17 cellular contexts compared by ENCODE assay signal in genomic region chr4:8598391-8599090, GRCh38. TPM values are rescaled to one million over a fixed set of nuclear protein-coding genes. Genes with fewer than 3 reads are reported as not detected.
DNase-seq lines count a peak whose midpoint lies in the region; ATAC-seq, FAIRE-seq and TF ChIP-seq lines count a peak whose summit lies in the region.
"Had no signal": no experiment of that assay in that cellular context is flagged by ENCODE, and none has a peak within 500 bp of the region (broad histone marks: within the 10 kb centered on the region; RNA-seq: fewer than 3 reads in every experiment).

No MANE protein-coding gene starts in this region.

- intact Hi-C loops in activated CD4-positive, alpha-beta memory T cell treated with anti-CD3 and anti-CD28 coated beads for 36 hours (cut with micrococcal nuclease) = no loop called here
- intact Hi-C loops in vagina (cut with DNase I) (no loop called here), lower lobe of right lung (cut with DNase I) (no loop called here)

- TF ChIP-seq POLR2A in H1 (IDR thresholded peaks at IDR 0.05; ENCODE audit: control extremely low read depth in 1 of 2, low read depth in 2 of 2, low read length in 2 of 2) (no peak), vagina (IDR thresholded peaks at IDR 0.05) (no peak)

- H3K18ac ChIP-seq in H9 (ENCODE audit: insufficient read length, low read depth, low read length) (no peak overlapping the region), H1 (ENCODE audit: extremely low read depth, low read length) (no peak overlapping the region)

- no peaks in the 10 kb centered on the region for H3K79me1 ChIP-seq in H9 (ENCODE audit: insufficient read depth, low read depth, low read length, poor library complexity, severe bottlenecking)
- H3K79me1 ChIP-seq in H1 (ENCODE audit: low read depth, low read length) = peaks cover 11% of the 10 kb centered on the region; the same call in 1 of the 2 replicates

- H2BK120ac ChIP-seq in H9 (ENCODE audit: low read depth, low read length, poor library complexity, severe bottlenecking) (no peak overlapping the region), H1 (replicated peaks; ENCODE audit: low read depth, low read length) (no peak overlapping the region)

- H3K14ac ChIP-seq in H9 (ENCODE audit: insufficient read depth, low read length) = no peak overlapping the region
- H3K14ac ChIP-seq in H1 (ENCODE audit: insufficient read length) = no peak overlapping the region

- H3K4me3 ChIP-seq in H1 (ENCODE audit: extremely low read depth in 1 of 4, insufficient read depth in 2 of 4, low read depth in 3 of 4, low read length in 4 of 4) (no peak overlapping the region), vagina (no peak overlapping the region), lower lobe of right lung (no peak overlapping the region)
- H3K4me3 ChIP-seq: A549, GM12878 had no signal

- FAIRE-seq in H1 (lab: Jason Lieb, UNC) = no peak
- FAIRE-seq: A549, GM12878 had no signal

- H3K27ac ChIP-seq in H9 (ENCODE audit: insufficient read length, low read depth, low read length) (no peak overlapping the region), H1 (ENCODE audit: low read depth, low read length) (0 out of 2 replicates have a peak overlapping the region, but pooled peaks have one; percentile 45), vagina (peak overlapping the region; percentile 56), lower lobe of right lung (no peak overlapping the region)
- H3K27ac ChIP-seq: 22Rv1, A549, HL-60 had no signal

- H2BK15ac ChIP-seq in H9 (ENCODE audit: low read depth, low read length) = no peak overlapping the region
- H2BK15ac ChIP-seq in H1 (ENCODE audit: low read length) = no peak overlapping the region

- H2AK5ac ChIP-seq in H9 (ENCODE audit: insufficient read length, low read length) (no peak overlapping the region), H1 (ENCODE audit: low read depth, low read length) (0 out of 2 replicates have a peak overlapping the region, but pooled peaks have one; percentile 39)

- no peak overlapping the region for H3K4me3 Mint-ChIP-seq in activated CD4-positive, alpha-beta memory T cell treated with anti-CD3 and anti-CD28 coated beads, Interleukin-2, amount 10 ng/mL, durations not matched to agents 7 days and 5 days
- H3K4me3 Mint-ChIP-seq in activated CD4-positive, alpha-beta memory T cell treated with anti-CD3 and anti-CD28 coated beads for 36 hours = no peak overlapping the region
- no peak overlapping the region for H3K4me3 Mint-ChIP-seq in H9
- H3K4me3 Mint-ChIP-seq: CD8-positive, alpha-beta T cell had no signal

- no peaks in the 10 kb centered on the region; the same call in 1 of the 2 replicates for H3K4me1 ChIP-seq in H9 (ENCODE audit: insufficient read depth, low read length)
- peaks cover 0 to 8% (median 7%) of the 10 kb centered on the region in 4 experiments; a peak in 6 of 7 replicates for H3K4me1 ChIP-seq in H1 (replicated peaks in 1 of 4; ENCODE audit: control insufficient read depth in 3 of 4, insufficient read depth in 4 of 4, low read length in 3 of 4)
- peaks cover 29% of the 10 kb centered on the region for H3K4me1 ChIP-seq in vagina
- no peaks in the 10 kb centered on the region for H3K4me1 ChIP-seq in lower lobe of right lung
- H3K4me1 ChIP-seq: A549 had no signal

- no peak overlapping the region for H3K4ac ChIP-seq in H9 (ENCODE audit: low read depth, low read length)
- no peak overlapping the region for H3K4ac ChIP-seq in H1 (replicated peaks; ENCODE audit: insufficient read length, low read depth, low read length)

- no peak for DNase-seq in activated CD4-positive, alpha-beta memory T cell treated with anti-CD3 and anti-CD28 coated beads, Interleukin-2, amount 10 ng/mL, durations not matched to agents 7 days and 5 days
- DNase-seq in activated CD4-positive, alpha-beta memory T cell treated with anti-CD3 and anti-CD28 coated beads for 36 hours = no peak
- DNase-seq in H9 (no peak), H1 (ENCODE audit: low read depth in 1 of 2, low spot score in 2 of 2) (no peak), vagina (ENCODE audit: extremely low spot score in 2 of 2) (no peak), NCI-H2171 treated with DMSO at 0.1 percent for 48 hours (lab: John Stamatoyannopoulos, UW) (no peak), lower lobe of right lung (no peak)
- DNase-seq: AML-193; Calu3; CD8-positive, alpha-beta T cell; HCEC 1CT had no signal

- H3K4me1 Mint-ChIP-seq in activated CD4-positive, alpha-beta memory T cell treated with anti-CD3 and anti-CD28 coated beads, Interleukin-2, amount 10 ng/mL, durations not matched to agents 7 days and 5 days = peaks cover 14% of the 10 kb centered on the region
- no peaks in the 10 kb centered on the region for H3K4me1 Mint-ChIP-seq in activated CD4-positive, alpha-beta memory T cell treated with anti-CD3 and anti-CD28 coated beads for 36 hours (ENCODE audit: low read depth)
- H3K4me1 Mint-ChIP-seq in H9 = peaks cover 11 to 16% of the 10 kb centered on the region in 2 experiments

- H3K27me3 Mint-ChIP-seq in activated CD4-positive, alpha-beta memory T cell treated with anti-CD3 and anti-CD28 coated beads, Interleukin-2, amount 10 ng/mL, durations not matched to agents 7 days and 5 days = peaks cover 13% of the 10 kb centered on the region
- H3K27me3 Mint-ChIP-seq in activated CD4-positive, alpha-beta memory T cell treated with anti-CD3 and anti-CD28 coated beads for 36 hours = peaks cover 10% of the 10 kb centered on the region
- no peaks in the 10 kb centered on the region for H3K27me3 Mint-ChIP-seq in H9 (ENCODE audit: low read depth)

- H3K27me3 ChIP-seq in H9 (ENCODE audit: insufficient read depth, low read length) = no peaks in the 10 kb centered on the region
- 0 out of 7 replicates have a peak, but pooled peaks cover 0 to 3% (median 0%) of the 10 kb centered on the region in 4 experiments for H3K27me3 ChIP-seq in H1 (replicated peaks in 1 of 4; ENCODE audit: control insufficient read depth in 3 of 4, extremely low read depth in 1 of 4, insufficient read depth in 3 of 4, low read length in 3 of 4)
- H3K27me3 ChIP-seq in vagina = no peaks in the 10 kb centered on the region
- H3K27me3 ChIP-seq in lower lobe of right lung (ENCODE audit: low read depth) = peaks cover 7% of the 10 kb centered on the region

- H4K91ac ChIP-seq in H9 (ENCODE audit: insufficient read length, low read depth, low read length) (no peak overlapping the region), H1 (replicated peaks; ENCODE audit: insufficient read length, low read length) (no peak overlapping the region)

- H3T11ph ChIP-seq in H9 (ENCODE audit: low read length) = no peak overlapping the region

- H2AFZ ChIP-seq in H9 (ENCODE audit: low read length) = no peak overlapping the region
- no peak overlapping the region for H2AFZ ChIP-seq in H1 (ENCODE audit: low read length)

- no peak overlapping the region for H2BK20ac ChIP-seq in H9 (ENCODE audit: low read depth, low read length, poor library complexity, severe bottlenecking)
- no peak overlapping the region for H2BK20ac ChIP-seq in H1 (ENCODE audit: low read length)

- no peak overlapping the region for H3K4me2 ChIP-seq in H9 (ENCODE audit: insufficient read depth, insufficient read length, low read length)
- no peak overlapping the region for H3K4me2 ChIP-seq in H1 (ENCODE audit: insufficient read depth in 1 of 2, low read depth in 2 of 2, low read length in 2 of 2)
- H3K4me2 ChIP-seq: A549 had no signal

- H3K56ac ChIP-seq in H9 (ENCODE audit: insufficient read length, low read depth, low read length) = no peak overlapping the region
- no peak overlapping the region for H3K56ac ChIP-seq in H1 (replicated peaks; ENCODE audit: insufficient read length, low read depth, low read length)

- H3K9me3 ChIP-seq in H9 (ENCODE audit: control insufficient read depth, low read depth, low read length) = no peaks in the 10 kb centered on the region
- no peaks in the 10 kb centered on the region for H3K9me3 ChIP-seq in H1 (ENCODE audit: insufficient read depth in 2 of 2, low read depth in 1 of 2, low read length in 1 of 2)
- no peaks in the 10 kb centered on the region for H3K9me3 ChIP-seq in vagina
- H3K9me3 ChIP-seq in lower lobe of right lung = no peaks in the 10 kb centered on the region
- H3K9me3 ChIP-seq: A549 had no signal

- POLR2A ChIA-PET in activated CD4-positive, alpha-beta memory T cell treated with anti-CD3 and anti-CD28 coated beads, Interleukin-2, amount 10 ng/mL, durations not matched to agents 7 days and 5 days (lab: Charles Lee) = no interaction called here
- POLR2A ChIA-PET in activated CD4-positive, alpha-beta memory T cell treated with anti-CD3 and anti-CD28 coated beads for 36 hours (lab: Charles Lee) = no interaction called here
- POLR2A ChIA-PET in H1 (lab: Charles Lee; ENCODE audit: partially characterized antibody) = interaction anchor here (1.2 kb wide), 1 partner anchor 9 kb away, joined by 6 read pairs; no protein-coding TSS in a partner anchor

- H3K79me2 ChIP-seq in H9 (ENCODE audit: insufficient read depth, low read length) (no peaks in the 10 kb centered on the region), H1 (ENCODE audit: control insufficient read depth in 1 of 2, insufficient read depth in 2 of 2, low read length in 2 of 2) (peaks cover 0 to 20% of the 10 kb centered on the region in 2 experiments; a peak in 1 of 4 replicates)

- H4K20me1 ChIP-seq in H9 (ENCODE audit: control insufficient read depth, insufficient read depth, insufficient read length) = no peaks in the 10 kb centered on the region
- peaks cover 10 to 23% of the 10 kb centered on the region in 2 experiments for H4K20me1 ChIP-seq in H1 (replicated peaks in 1 of 2; ENCODE audit: control insufficient read depth in 1 of 2, insufficient read depth in 2 of 2, low read length in 2 of 2)

- H4K8ac ChIP-seq in H9 (replicated peaks; ENCODE audit: insufficient read length, low read depth, low read length) (no peak overlapping the region), H1 (ENCODE audit: extremely low read depth, insufficient read depth, low read length) (peak overlapping the region; percentile 38; the same call in 1 of the 2 replicates)

- no peaks in the 10 kb centered on the region for H3K36me3 Mint-ChIP-seq in activated CD4-positive, alpha-beta memory T cell treated with anti-CD3 and anti-CD28 coated beads, Interleukin-2, amount 10 ng/mL, durations not matched to agents 7 days and 5 days (ENCODE audit: low read depth)
- no peaks in the 10 kb centered on the region for H3K36me3 Mint-ChIP-seq in activated CD4-positive, alpha-beta memory T cell treated with anti-CD3 and anti-CD28 coated beads for 36 hours
- H3K36me3 Mint-ChIP-seq in H9 (ENCODE audit: insufficient read depth in 1 of 3, low read depth in 3 of 3) = peaks cover 0 to 58% (median 36%) of the 10 kb centered on the region in 3 experiments; a peak in 5 of 7 replicates
- H3K36me3 Mint-ChIP-seq: CD8-positive, alpha-beta T cell had no signal

- peaks cover 0 to 7% (median 5%) of the 10 kb centered on the region in 4 experiments; a peak in 4 of 8 replicates for H3K36me3 ChIP-seq in H1 (ENCODE audit: control insufficient read depth in 2 of 4, insufficient read depth in 4 of 4, low read length in 3 of 4)
- no peaks in the 10 kb centered on the region for H3K36me3 ChIP-seq in vagina
- no peaks in the 10 kb centered on the region for H3K36me3 ChIP-seq in lower lobe of right lung

- TF ChIP-seq CTCF in H9 (conservative IDR thresholded peaks at IDR 0.05) (no peak), H1 (IDR thresholded peaks at IDR 0.05; ENCODE audit: control extremely low read depth in 1 of 3, insufficient read depth in 1 of 3, low read depth in 1 of 3, low read length in 3 of 3) (no peak), vagina (IDR thresholded peaks at IDR 0.05) (no peak), lower lobe of right lung (IDR thresholded peaks at IDR 0.05) (no peak)

- no peak for ATAC-seq in lower lobe of right lung
- ATAC-seq: A549; CD8-positive, alpha-beta T cell; GM12878 had no signal

- H3K23ac ChIP-seq in H9 (ENCODE audit: insufficient read length, low read depth, low read length) = no peak overlapping the region
- no peak overlapping the region for H3K23ac ChIP-seq in H1 (ENCODE audit: insufficient read length)

- TF ChIP-seq EP300 in H1 (IDR thresholded peaks at IDR 0.05; ENCODE audit: borderline replicate concordance in 1 of 2, low read depth in 2 of 2, low read length in 2 of 2) = no peak

- H2BK12ac ChIP-seq in H9 (ENCODE audit: insufficient read length, low read depth, low read length) (no peak overlapping the region), H1 (ENCODE audit: low read depth, low read length) (no peak overlapping the region)

- H2BK5ac ChIP-seq in H9 (ENCODE audit: insufficient read length, low read length) (no peak overlapping the region), H1 (ENCODE audit: low read depth, low read length) (no peak overlapping the region)

- no peaks in the 10 kb centered on the region for H3K9me3 Mint-ChIP-seq in activated CD4-positive, alpha-beta memory T cell treated with anti-CD3 and anti-CD28 coated beads, Interleukin-2, amount 10 ng/mL, durations not matched to agents 7 days and 5 days
- H3K9me3 Mint-ChIP-seq in activated CD4-positive, alpha-beta memory T cell treated with anti-CD3 and anti-CD28 coated beads for 36 hours = no peaks in the 10 kb centered on the region
- H3K9me3 Mint-ChIP-seq in H9 = no peaks in the 10 kb centered on the region
- H3K9me3 Mint-ChIP-seq: CD8-positive, alpha-beta T cell had no signal

- CTCF ChIA-PET in activated CD4-positive, alpha-beta memory T cell treated with anti-CD3 and anti-CD28 coated beads, Interleukin-2, amount 10 ng/mL, durations not matched to agents 7 days and 5 days (lab: Charles Lee) = no interaction called here
- CTCF ChIA-PET in activated CD4-positive, alpha-beta memory T cell treated with anti-CD3 and anti-CD28 coated beads for 36 hours (lab: Charles Lee) = interaction anchor here (1.1 kb wide), 1 partner anchor 331 kb away, joined by 3 read pairs; no protein-coding TSS in a partner anchor
- CTCF ChIA-PET in H1 (lab: Charles Lee; ENCODE audit: partially characterized antibody) = interaction anchor here (0.9 to 3.5 kb wide), 7 partner anchors 9 to 129 kb away, joined by 3 to 34 read pairs (median 4); no protein-coding TSS in a partner anchor

- H3K27ac Mint-ChIP-seq in activated CD4-positive, alpha-beta memory T cell treated with anti-CD3 and anti-CD28 coated beads, Interleukin-2, amount 10 ng/mL, durations not matched to agents 7 days and 5 days = peak overlapping the region; percentile 47
- H3K27ac Mint-ChIP-seq in activated CD4-positive, alpha-beta memory T cell treated with anti-CD3 and anti-CD28 coated beads for 36 hours = no peak overlapping the region
- peak overlapping the region in 2 of 3 experiments; percentile 18 to 51; a peak in 1 of 7 replicates for H3K27ac Mint-ChIP-seq in H9
- H3K27ac Mint-ChIP-seq: CD8-positive, alpha-beta T cell had no signal

- TF ChIP-seq RAD21 in H1 (IDR thresholded peaks at IDR 0.05 in 1 of 2, conservative IDR thresholded peaks at IDR 0.05 in 1 of 2; ENCODE audit: low read depth in 2 of 2, low read length in 2 of 2) = no peak

- H4K5ac ChIP-seq in H9 (ENCODE audit: insufficient read length, low read depth, low read length) (no peak overlapping the region), H1 (ENCODE audit: insufficient read length, low read depth, low read length) (no peak overlapping the region)

- H3K9ac ChIP-seq in H9 (ENCODE audit: extremely low read depth, insufficient read length, low read length) = no peak overlapping the region
- H3K9ac ChIP-seq in H1 (replicated peaks in 1 of 4; ENCODE audit: extremely low read depth in 1 of 4, low read depth in 3 of 4, low read length in 3 of 4) = no peak overlapping the region

- WGBS in H9 (ENCODE audit: extremely low coverage, insufficient read length, low lambda C conversion rate) = no CpG with 5 or more reads among the region's 19 CpGs
- WGBS in H1 (ENCODE audit: extremely low coverage in 1 of 2, insufficient coverage in 1 of 2, insufficient read length in 1 of 2, insufficient replicate concordance in 2 of 2, low coverage in 1 of 2, low lambda C conversion rate in 2 of 2, missing lambda C conversion rate in 1 of 2), 2 experiments = 95% methylated on average over 19 of the region's 19 CpGs; no CpG with 5 or more reads in 1 of the 2 experiments

- H3K23me2 ChIP-seq in H9 (ENCODE audit: insufficient read length, low read depth, low read length, poor library complexity, severe bottlenecking) (peaks cover under 1% of the 10 kb centered on the region), H1 (ENCODE audit: low read depth, low read length) (peaks cover 3% of the 10 kb centered on the region; the same call in 1 of the 2 replicates)

RNA-seq across cellular contexts. Expression of gene CPZ, which starts 6.0 kb away (rescaled TPM):
- total RNA-seq in activated CD4-positive, alpha-beta memory T cell treated with anti-CD3 and anti-CD28 coated beads, Interleukin-2, amount 10 ng/mL, durations not matched to agents 7 days and 5 days = under 1 TPM; 0.48 to 0.75 TPM
- total RNA-seq in activated CD4-positive, alpha-beta memory T cell treated with anti-CD3 and anti-CD28 coated beads for 36 hours = not detected
- 36.4 and 37.3 TPM in 2 replicates for total RNA-seq in H9 (2021)
- total RNA-seq in H1 (2021; fragmentation: NEBNext Ultra II Directional; extraction: Animal tissue kit (Norgen Biotek cat#: 25700)) = 28.8 and 31.5 TPM in 2 replicates
- 40.7 and 67.4 TPM in 2 replicates for polyA plus RNA-seq in H1 (2011; rRNA removed)
- 38.3 TPM for polyA plus RNA-seq in H1 (2011; cell fraction: cytosol; rRNA removed)
- polyA plus RNA-seq in H1 (2011; cell fraction: nucleus; rRNA removed) = 98.5 TPM
- polyA plus RNA-seq in H1 (2012, experiment 1 of 2) = 29.4 to 44.2 TPM (median 42.1 TPM) in 4 replicates
- 35.2 TPM for polyA plus RNA-seq in H1 (2012, experiment 2 of 2)
- polyA plus RNA-seq in H1 (2013, experiment 1 of 2) = 26.2 TPM
- polyA plus RNA-seq in H1 (2013, experiment 2 of 2) = 24.4 TPM
- polyA minus RNA-seq in H1 (2011; rRNA and poly(A)+ RNA removed) = 12.0 and 13.2 TPM in 2 replicates
- 20.3 TPM for polyA minus RNA-seq in H1 (2011; cell fraction: cytosol; rRNA and poly(A)+ RNA removed)
- polyA minus RNA-seq in H1 (2011; cell fraction: nucleus; rRNA and poly(A)+ RNA removed) = 32.0 TPM
- 26.3 TPM for total RNA-seq in vagina
- total RNA-seq in lower lobe of right lung = 6.0 TPM
- total RNA-seq: Calu3; CD8-positive, alpha-beta T cell; GM12878; HT1080 had no signal
- polyA plus RNA-seq: GM12878 had no signal

RNA-seq across cellular contexts. Expression of gene GPR78, which starts 18.3 kb away (rescaled TPM):
- total RNA-seq in activated CD4-positive, alpha-beta memory T cell treated with anti-CD3 and anti-CD28 coated beads, Interleukin-2, amount 10 ng/mL, durations not matched to agents 7 days and 5 days = under 1 TPM; 0.08 to 0.13 TPM
- not detected for total RNA-seq in activated CD4-positive, alpha-beta memory T cell treated with anti-CD3 and anti-CD28 coated beads for 36 hours
- total RNA-seq in H9 (2021) (3.1 and 3.4 TPM in 2 replicates), vagina (23.1 TPM), lower lobe of right lung (0.21 TPM)
- 3.0 and 3.3 TPM in 2 replicates for total RNA-seq in H1 (2021; fragmentation: NEBNext Ultra II Directional; extraction: Animal tissue kit (Norgen Biotek cat#: 25700))
- 1.0 and 2.2 TPM in 2 replicates for polyA plus RNA-seq in H1 (2011; rRNA removed)
- 1.6 TPM for polyA plus RNA-seq in H1 (2011; cell fraction: cytosol; rRNA removed)
- polyA plus RNA-seq in H1 (2011; cell fraction: nucleus; rRNA removed) = 10.5 TPM
- polyA plus RNA-seq in H1 (2012, experiment 1 of 2) = 1.7 to 2.0 TPM (median 1.9 TPM) in 4 replicates
- 0.84 TPM for polyA plus RNA-seq in H1 (2012, experiment 2 of 2)
- polyA plus RNA-seq in H1 (2013, experiment 1 of 2) = 0.75 TPM
- 0.68 TPM for polyA plus RNA-seq in H1 (2013, experiment 2 of 2)
- polyA minus RNA-seq in H1 (2011; rRNA and poly(A)+ RNA removed) = 1.8 and 3.0 TPM in 2 replicates
- polyA minus RNA-seq in H1 (2011; cell fraction: cytosol; rRNA and poly(A)+ RNA removed) = 0.59 TPM
- 8.6 TPM for polyA minus RNA-seq in H1 (2011; cell fraction: nucleus; rRNA and poly(A)+ RNA removed)
- total RNA-seq: Calu3; CD8-positive, alpha-beta T cell; GM12878; H4; HT1080 had no signal

Comparison
In these comparisons a context has a peak if more than half of its experiments do, and no peak if none do; other contexts are left out.
1. H3K27ac ChIP-seq: peak in H1 (single experiment) and vagina (single experiment); none in H9 (single experiment) and lower lobe of right lung (single experiment).